ENCODE assay signal across 23 cellular contexts in genomic region chr11:45984192-45984591, GRCh38.
DNase-seq lines count a peak whose midpoint lies in the region; ATAC-seq and TF ChIP-seq lines count a peak whose summit lies in the region.
"Had no signal": no experiment of that assay in that cellular context is flagged by ENCODE, and none has a peak within 500 bp of the region (broad histone marks: within the 10 kb centered on the region; RNA-seq: fewer than 3 reads in every experiment).

No MANE protein-coding gene starts in this region.

- H3K4me1 Mint-ChIP-seq in central memory CD8-positive, alpha-beta T cell = peaks cover 42% of the 10 kb centered on the region
- peaks cover 20% of the 10 kb centered on the region for H3K4me1 Mint-ChIP-seq in mesothelial cell of epicardium

- no peak overlapping the region for H3K27ac ChIP-seq in PC-9
- H3K27ac ChIP-seq: colonic mucosa, esophagus muscularis mucosa, transverse colon had no signal

- H3K79me2 ChIP-seq in PC-9 (ENCODE audit: low read depth) = no peaks in the 10 kb centered on the region

- no peaks in the 10 kb centered on the region for H3K9me3 ChIP-seq in PC-9 (ENCODE audit: insufficient read depth, low read depth)
- H3K9me3 ChIP-seq: colonic mucosa, esophagus muscularis mucosa, mucosa of descending colon, transverse colon had no signal

- no peaks in the 10 kb centered on the region for H3F3A ChIP-seq in PC-9 (ENCODE audit: insufficient read depth, low read depth)

- CTCF ChIA-PET in HEK293T (lab: Yijun Ruan, JAX) = interaction anchor here (0.8 to 2.2 kb wide), 4 partner anchors 17 to 259 kb away, joined by 3 to 12 read pairs (median 4); no protein-coding TSS in a partner anchor
- CTCF ChIA-PET in PC-9 (lab: Charles Lee) = interaction anchor here (0.6 to 0.7 kb wide), 2 partner anchors 142 to 804 kb away, joined by 4 to 12 read pairs; no protein-coding TSS in a partner anchor

- H3K4me1 ChIP-seq in PC-9 (replicated peaks; ENCODE audit: insufficient read depth) = no peaks in the 10 kb centered on the region
- H3K4me1 ChIP-seq: colonic mucosa had no signal

- H3K36me3 Mint-ChIP-seq in central memory CD8-positive, alpha-beta T cell (ENCODE audit: insufficient read depth) = peaks cover 13% of the 10 kb centered on the region
- H3K36me3 Mint-ChIP-seq in mesothelial cell of epicardium = peaks cover 2% of the 10 kb centered on the region

- TF ChIP-seq CTCF in mesothelial cell of epicardium (IDR thresholded peaks at IDR 0.05; ENCODE audit: unreplicated experiment) (no peak), PC-9 (conservative IDR thresholded peaks at IDR 0.05) (no peak)

- no peak overlapping the region for H2AFZ ChIP-seq in PC-9

- DNase-seq in DMS 273 treated with DMSO at 0.1 percent for 48 hours (lab: John Stamatoyannopoulos, UW) (peak; percentile 5), HEK293T (ENCODE audit: extremely low spot score) (peak; percentile 54), mesothelial cell of epicardium (ENCODE audit: low spot score in 2 of 2, unreplicated experiment in 2 of 2) (no peak), PC-9 (no peak), GM03348 (ENCODE audit: low spot score) (no peak), NCI-H2029 (lab: John Stamatoyannopoulos, UW) (no peak)
- no peak for DNase-seq in central memory CD8-positive, alpha-beta T cell (ENCODE audit: low spot score in 2 of 2)
- DNase-seq: activated CD4-positive, alpha-beta T cell treated with anti-CD3 and anti-CD28 coated beads, Interleukin-2, amount 10 ng/mL, durations not matched to agents 7 days and 5 days; CD4-positive, CD25-positive, alpha-beta regulatory T cell; colonic mucosa; effector memory CD8-positive, alpha-beta T cell; hypothalamus; IMR-90; mucosa of descending colon; NCI-H1092 treated with DMSO at 0.1 percent for 48 hours; NCI-H187 treated with DMSO at 0.1 percent for 48 hours; NCI-H345; posterior cingulate gyrus; transverse colon had no signal

- H3K4me3 Mint-ChIP-seq in central memory CD8-positive, alpha-beta T cell = no peak overlapping the region
- no peak overlapping the region for H3K4me3 Mint-ChIP-seq in mesothelial cell of epicardium
- H3K4me3 Mint-ChIP-seq: activated CD4-positive, alpha-beta T cell treated with anti-CD3 and anti-CD28 coated beads, Interleukin-2, amount 10 ng/mL, durations not matched to agents 7 days and 5 days; activated naive CD8-positive, alpha-beta T cell; CD4-positive, CD25-positive, alpha-beta regulatory T cell; effector memory CD8-positive, alpha-beta T cell; neural crest cell; T-helper 2 cell treated with Interferon-gamma antibody and Interleukin-4, amounts not matched to agents 5 μg/mL and 100 μg/mL, for 36 hours had no signal

- intact Hi-C loops in PC-9 (cut with micrococcal nuclease; ENCODE audit: unreplicated experiment) = no loop called here

- no peak for ATAC-seq in central memory CD8-positive, alpha-beta T cell (replicated peaks; ENCODE audit: extremely low read depth, poor library complexity, severe bottlenecking)
- ATAC-seq: effector memory CD8-positive, alpha-beta T cell; mucosa of descending colon had no signal

- no peak overlapping the region for H3K4me3 ChIP-seq in PC-9
- H3K4me3 ChIP-seq: colonic mucosa, esophagus muscularis mucosa, mucosa of descending colon, transverse colon had no signal

- peak overlapping the region; percentile 60 for H3K27ac Mint-ChIP-seq in central memory CD8-positive, alpha-beta T cell (ENCODE audit: low read depth)
- H3K27ac Mint-ChIP-seq in mesothelial cell of epicardium = peak overlapping the region; percentile 40
- H3K27ac Mint-ChIP-seq: activated CD4-positive, alpha-beta T cell treated with anti-CD3 and anti-CD28 coated beads, Interleukin-2, amount 10 ng/mL, durations not matched to agents 7 days and 5 days; activated naive CD8-positive, alpha-beta T cell; T-helper 2 cell treated with Interferon-gamma antibody and Interleukin-4, amounts not matched to agents 5 μg/mL and 100 μg/mL, for 36 hours had no signal

- no peaks in the 10 kb centered on the region for H3K36me3 ChIP-seq in PC-9 (ENCODE audit: low read depth)
- H3K36me3 ChIP-seq: colonic mucosa, transverse colon had no signal

- no TSS peak for BruUV-seq in PC-9 (replicated peaks; lab: Mats Ljungman, UMichigan)

- peaks cover 32% of the 10 kb centered on the region for H4K20me1 ChIP-seq in PC-9 (ENCODE audit: insufficient read depth)

- no peak overlapping the region for H3K4me2 ChIP-seq in PC-9

- H3K27me3 ChIP-seq in PC-9 (ENCODE audit: insufficient read depth, low read depth) = no peaks in the 10 kb centered on the region
- H3K27me3 ChIP-seq: colonic mucosa, esophagus muscularis mucosa, transverse colon had no signal

- POLR2A ChIA-PET in HEK293T (lab: Yijun Ruan, JAX) (interaction anchor here (1.4 to 2.4 kb wide), 4 partner anchors 8 to 62 kb away, joined by 3 to 13 read pairs (median 8); no protein-coding TSS in a partner anchor), PC-9 (lab: Charles Lee; ENCODE audit: unreplicated experiment) (no interaction called here)

- no peaks in the 10 kb centered on the region for H3K9me2 ChIP-seq in PC-9 (ENCODE audit: insufficient read depth)

- no peaks in the 10 kb centered on the region for H3K27me3 Mint-ChIP-seq in central memory CD8-positive, alpha-beta T cell
- no peaks in the 10 kb centered on the region for H3K27me3 Mint-ChIP-seq in mesothelial cell of epicardium (ENCODE audit: low read depth)
- H3K27me3 Mint-ChIP-seq: activated CD4-positive, alpha-beta T cell treated with anti-CD3 and anti-CD28 coated beads, Interleukin-2, amount 10 ng/mL, durations not matched to agents 7 days and 5 days; activated naive CD8-positive, alpha-beta T cell; effector memory CD8-positive, alpha-beta T cell had no signal

- no peaks in the 10 kb centered on the region for H3K9me3 Mint-ChIP-seq in central memory CD8-positive, alpha-beta T cell
- H3K9me3 Mint-ChIP-seq in mesothelial cell of epicardium = no peaks in the 10 kb centered on the region
- H3K9me3 Mint-ChIP-seq: activated CD4-positive, alpha-beta T cell treated with anti-CD3 and anti-CD28 coated beads, Interleukin-2, amount 10 ng/mL, durations not matched to agents 7 days and 5 days; CD4-positive, CD25-positive, alpha-beta regulatory T cell; effector memory CD8-positive, alpha-beta T cell; neural crest cell; T-helper 2 cell treated with Interferon-gamma antibody and Interleukin-4, amounts not matched to agents 5 μg/mL and 100 μg/mL, for 36 hours had no signal

TF ChIP-seq in HEK293T, 16 proteins besides CTCF, POLR2A, EP300 and RAD21:
- TF ChIP-seq ZNF384 (IDR thresholded peaks at IDR 0.05) (no peak), SP1 (IDR thresholded peaks at IDR 0.05) (no peak), PKNOX1 (IDR thresholded peaks at IDR 0.05) (peak; percentile 80), CTBP1 (IDR thresholded peaks at IDR 0.05; ENCODE audit: borderline replicate concordance) (peak; percentile 71; the same call in 1 of the 2 replicates)

Comparison
In these comparisons a context has a peak if more than half of its experiments do, and no peak if none do; other contexts are left out.
1. DNase-seq: peak in DMS 273 treated with DMSO at 0.1 percent for 48 hours (single experiment) and HEK293T (single experiment); none in central memory CD8-positive, alpha-beta T cell (0 of 2), mesothelial cell of epicardium (0 of 2), PC-9 (0 of 2), GM03348 (single experiment) and NCI-H2029 (single experiment).